11 cellular contexts compared by ENCODE assay signal in genomic region chr13:50810998-50811397, GRCh38. TPM values are rescaled to one million over a fixed set of nuclear protein-coding genes. Genes with fewer than 3 reads are reported as not detected.
A peak's percentile ranks its signal among the peaks of the same experiment; 100 is the strongest.
DNase-seq lines count a peak whose midpoint lies in the region; ATAC-seq and TF ChIP-seq lines count a peak whose summit lies in the region.
"Had no signal": no experiment of that assay in that cellular context is flagged by ENCODE, and none has a peak within 500 bp of the region (broad histone marks: within the 10 kb centered on the region; RNA-seq: fewer than 3 reads in every experiment).

No MANE protein-coding gene starts in this region.

- H3K27ac Mint-ChIP-seq in natural killer cell treated with Interleukin-12 subunit alpha and Interleukin-12 subunit beta and Interleukin-15 and Interleukin-18, amount 100 ng/mL, for 72 hours: no peak overlapping the region
- H3K27ac Mint-ChIP-seq: activated naive CD8-positive, alpha-beta T cell had no signal

- no peak for TF ChIP-seq CTCF in GM10266 (IDR thresholded peaks at IDR 0.05; ENCODE audit: control insufficient read depth, insufficient read depth, low read depth, missing control alignments)

- H3K27me3 Mint-ChIP-seq in natural killer cell treated with Interleukin-12 subunit alpha and Interleukin-12 subunit beta and Interleukin-15 and Interleukin-18, amount 100 ng/mL, for 72 hours: no peaks in the 10 kb centered on the region

- H3K36me3 Mint-ChIP-seq in natural killer cell treated with Interleukin-12 subunit alpha and Interleukin-12 subunit beta and Interleukin-15 and Interleukin-18, amount 100 ng/mL, for 72 hours: peaks cover 3% of the 10 kb centered on the region

- no peaks in the 10 kb centered on the region for H3K9me3 Mint-ChIP-seq in natural killer cell treated with Interleukin-12 subunit alpha and Interleukin-12 subunit beta and Interleukin-15 and Interleukin-18, amount 100 ng/mL, for 72 hours

- DNase-seq in GM10266 (ENCODE audit: extremely low spot score) (peak; percentile 44), SIG-M5 (lab: John Stamatoyannopoulos, UW) (peak; percentile 90), activated T-cell treated with anti-CD3 and anti-CD28 coated beads for 4 hours (no peak)
- DNase-seq in NK-92 treated with Interleukin-12 subunit alpha and Interleukin-12 subunit beta, amount 100 ng/mL, for 24 hours (lab: John Stamatoyannopoulos, UW): no peak
- no peak for DNase-seq in activated T-cell treated with anti-CD3 and anti-CD28 coated beads, Interleukin-2, amount 50 U/mL, for 48 hours
- no peak for DNase-seq in natural killer cell treated with Interleukin-12 subunit alpha and Interleukin-12 subunit beta and Interleukin-15 and Interleukin-18, amount 100 ng/mL, for 72 hours (ENCODE audit: low spot score)
- DNase-seq: Caco-2 had no signal

- no peak overlapping the region for H3K4me3 Mint-ChIP-seq in natural killer cell treated with Interleukin-12 subunit alpha and Interleukin-12 subunit beta and Interleukin-15 and Interleukin-18, amount 100 ng/mL, for 72 hours
- H3K4me3 Mint-ChIP-seq: activated naive CD8-positive, alpha-beta T cell; nephron had no signal

- peaks cover 4 to 7% of the 10 kb centered on the region in 2 donors for H3K4me1 Mint-ChIP-seq in natural killer cell treated with Interleukin-12 subunit alpha and Interleukin-12 subunit beta and Interleukin-15 and Interleukin-18, amount 100 ng/mL, for 72 hours (ENCODE audit: low read depth in 2 of 2)

- ATAC-seq in GM19468 (IDR thresholded peaks at IDR 0.05; ENCODE audit: extremely low read depth, unreplicated experiment): peak; percentile 80
- peak; percentile 92 for ATAC-seq in HG03108 (IDR thresholded peaks at IDR 0.05; ENCODE audit: unreplicated experiment)
- no peak for ATAC-seq in natural killer cell treated with Interleukin-12 subunit alpha and Interleukin-12 subunit beta and Interleukin-15 and Interleukin-18, amount 100 ng/mL, for 72 hours

RNA-seq across cellular contexts. Expression of gene DLEU7, which starts 32.5 kb away (rescaled TPM):
- not detected for total RNA-seq in natural killer cell treated with Interleukin-12 subunit alpha and Interleukin-12 subunit beta and Interleukin-15 and Interleukin-18, amount 100 ng/mL, for 72 hours
- total RNA-seq: Caco-2 had no signal

Comparison
In these comparisons a context has a peak if more than half of its experiments do, and no peak if none do; other contexts are left out.
1. DNase-seq: peak in GM10266 (single experiment) and SIG-M5 (single experiment); none in NK-92 treated with Interleukin-12 subunit alpha and Interleukin-12 subunit beta, amount 100 ng/mL, for 24 hours (single experiment), activated T-cell treated with anti-CD3 and anti-CD28 coated beads, Interleukin-2, amount 50 U/mL, for 48 hours (0 of 2), natural killer cell treated with Interleukin-12 subunit alpha and Interleukin-12 subunit beta and Interleukin-15 and Interleukin-18, amount 100 ng/mL, for 72 hours (single experiment) and activated T-cell treated with anti-CD3 and anti-CD28 coated beads for 4 hours (single experiment).
2. ATAC-seq: peak in GM19468 (single experiment) and HG03108 (single experiment); none in natural killer cell treated with Interleukin-12 subunit alpha and Interleukin-12 subunit beta and Interleukin-15 and Interleukin-18, amount 100 ng/mL, for 72 hours (0 of 2).